Comparison of ENCODE assay signal across 8 cellular contexts in the genomic region with DNA sequence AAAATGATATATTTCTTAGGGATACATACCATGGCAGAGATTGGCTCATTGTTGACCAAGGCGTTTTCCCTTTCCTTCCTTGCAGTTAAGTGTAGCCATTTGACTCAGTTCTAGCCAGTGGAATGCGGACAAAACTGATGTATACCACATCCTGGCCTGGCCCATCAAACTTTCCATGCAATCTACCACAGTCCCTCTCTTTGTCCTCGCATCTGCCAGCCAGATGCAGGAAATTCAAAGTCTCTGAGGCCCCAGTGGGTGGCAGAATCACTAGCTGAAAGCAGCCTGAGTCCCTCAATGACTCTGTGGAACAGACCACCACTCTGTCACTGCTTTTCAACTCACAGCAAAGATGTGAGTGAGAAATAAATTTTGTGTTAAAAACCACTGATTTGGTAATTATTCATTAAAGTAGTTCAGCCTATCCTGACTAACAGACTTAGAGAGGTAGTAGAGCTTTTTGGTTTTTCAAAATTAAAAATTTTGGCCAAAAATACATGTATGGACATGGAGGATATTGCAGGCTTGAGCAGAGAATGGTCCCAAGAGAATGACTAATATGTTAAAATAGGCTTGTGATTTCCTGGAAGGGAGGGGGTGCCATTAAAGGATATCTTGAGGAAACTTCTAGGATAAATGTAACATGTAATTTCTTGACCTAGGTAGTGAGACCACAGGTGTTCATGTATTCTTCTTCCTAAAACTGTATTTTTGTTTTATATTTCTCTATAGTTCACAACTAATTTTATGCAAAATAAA. TPM values are rescaled to one million over a fixed set of nuclear protein-coding genes. Genes with fewer than 3 reads are reported as not detected.
DNase-seq lines count a peak whose midpoint lies in the region; ATAC-seq and TF ChIP-seq lines count a peak whose summit lies in the region.

No MANE protein-coding gene starts in this region.

- H3K27ac ChIP-seq in RWPE2 (ENCODE audit: poor library complexity, severe bottlenecking) (peak overlapping the region; percentile 64), transverse colon (no peak overlapping the region), tibial nerve (no peak overlapping the region)

- H3K4me3 ChIP-seq in RWPE2 (ENCODE audit: severe bottlenecking), result no peak overlapping the region
- no peak overlapping the region for H3K4me3 ChIP-seq in fibroblast of pulmonary artery (replicated peaks; ENCODE audit: low read depth, low read length)
- H3K4me3 ChIP-seq in transverse colon, result no peak overlapping the region
- H3K4me3 ChIP-seq in tibial nerve, result no peak overlapping the region

- DNase-seq in AG09319 (ENCODE audit: extremely low read depth, low read depth) (peak; percentile 65), RWPE2 (ENCODE audit: low spot score) (no peak), fibroblast of pulmonary artery (ENCODE audit: low read depth) (peak; percentile 62), transverse colon (no peak), NCI-H2227 (lab: John Stamatoyannopoulos, UW; ENCODE audit: unreplicated experiment) (no peak), tibial nerve (ENCODE audit: low spot score in 2 of 2) (no peak), erythroblast (lab: John Stamatoyannopoulos, UW) (no peak)

- H3K36me3 ChIP-seq in RWPE2 (ENCODE audit: low read depth) (peaks cover 16% of the 10 kb centered on the region), transverse colon (no peaks in the 10 kb centered on the region), tibial nerve (peaks cover 0 to 18% (median 0%) of the 10 kb centered on the region in 3 donors)

- no peaks in the 10 kb centered on the region for H3K27me3 ChIP-seq in RWPE2 (ENCODE audit: insufficient read depth, poor library complexity, severe bottlenecking)
- H3K27me3 ChIP-seq in transverse colon, result no peaks in the 10 kb centered on the region
- no peaks in the 10 kb centered on the region for H3K27me3 ChIP-seq in tibial nerve

- in situ Hi-C loops in transverse colon (cut with MboI; ENCODE audit: low pct_ligation_motif_present in 1 of 4, low pct_unique_long_range_greater_than_20kb in 1 of 4, low sequenced_read_pairs in 3 of 4), result no loop called here

- peak; percentile 46 for ATAC-seq in GM19463 (IDR thresholded peaks at IDR 0.05; ENCODE audit: unreplicated experiment)
- ATAC-seq in RWPE2 (ENCODE audit: low read depth), result peak; percentile 81

- H3K9me3 ChIP-seq in RWPE2 (ENCODE audit: severe bottlenecking), result no peaks in the 10 kb centered on the region
- no peaks in the 10 kb centered on the region for H3K9me3 ChIP-seq in transverse colon
- no peaks in the 10 kb centered on the region for H3K9me3 ChIP-seq in tibial nerve

- TF ChIP-seq POLR2A in transverse colon (IDR thresholded peaks at IDR 0.05) (no peak), tibial nerve (IDR thresholded peaks at IDR 0.05) (no peak), erythroblast (IDR thresholded peaks at IDR 0.05; ENCODE audit: low read length) (no peak)

- intact Hi-C loops in transverse colon (cut with DNase I; ENCODE audit: low total_unique reads), result no loop called here

- H3K4me1 ChIP-seq in RWPE2 (ENCODE audit: insufficient read depth, poor library complexity, severe bottlenecking) (peaks cover 14% of the 10 kb centered on the region), transverse colon (peaks cover 0 to 25% (median 9%) of the 10 kb centered on the region in 4 donors), tibial nerve (peaks cover 0 to 9% (median 0%) of the 10 kb centered on the region in 4 donors)

- WGBS in transverse colon (ENCODE audit: low coverage in 1 of 2), 2 donors, result 59 to 100% methylated on average over 1 to 3 of the region's 3 CpGs
- WGBS in tibial nerve, 2 donors, result 55 to 59% methylated on average over 3 of the region's 3 CpGs

- TF ChIP-seq EP300 in transverse colon (IDR thresholded peaks at IDR 0.05; ENCODE audit: low read depth) (no peak), tibial nerve (IDR thresholded peaks at IDR 0.05) (no peak)

- TF ChIP-seq CTCF in AG09319 (IDR thresholded peaks at IDR 0.05; ENCODE audit: low read depth, low read length) (no peak; the same call in none of the 2 replicates), RWPE2 (IDR thresholded peaks at IDR 0.05; ENCODE audit: poor library complexity, severe bottlenecking) (no peak), fibroblast of pulmonary artery (IDR thresholded peaks at IDR 0.05; ENCODE audit: low read length, missing control alignments) (no peak), transverse colon (IDR thresholded peaks at IDR 0.05) (no peak), tibial nerve (IDR thresholded peaks at IDR 0.05) (no peak)

RNA-seq across cellular contexts. Expression of gene LRRFIP2, which starts 10.9 kb away (rescaled TPM):
- total RNA-seq in transverse colon (100 to 1,000 TPM; 136 to 198 (median 167) TPM), tibial nerve (10 to 100 TPM; 48.9 to 64.8 (median 62.7) TPM)

Comparison
In these comparisons a context has a peak if more than half of its experiments do, and no peak if none do; other contexts are left out.
1. DNase-seq: peak in AG09319 (single experiment) and fibroblast of pulmonary artery (single experiment); none in RWPE2 (single experiment), transverse colon (single experiment), NCI-H2227 (single experiment), tibial nerve (0 of 2) and erythroblast (0 of 2).